8 cellular contexts compared by ENCODE assay signal in the genomic region with DNA sequence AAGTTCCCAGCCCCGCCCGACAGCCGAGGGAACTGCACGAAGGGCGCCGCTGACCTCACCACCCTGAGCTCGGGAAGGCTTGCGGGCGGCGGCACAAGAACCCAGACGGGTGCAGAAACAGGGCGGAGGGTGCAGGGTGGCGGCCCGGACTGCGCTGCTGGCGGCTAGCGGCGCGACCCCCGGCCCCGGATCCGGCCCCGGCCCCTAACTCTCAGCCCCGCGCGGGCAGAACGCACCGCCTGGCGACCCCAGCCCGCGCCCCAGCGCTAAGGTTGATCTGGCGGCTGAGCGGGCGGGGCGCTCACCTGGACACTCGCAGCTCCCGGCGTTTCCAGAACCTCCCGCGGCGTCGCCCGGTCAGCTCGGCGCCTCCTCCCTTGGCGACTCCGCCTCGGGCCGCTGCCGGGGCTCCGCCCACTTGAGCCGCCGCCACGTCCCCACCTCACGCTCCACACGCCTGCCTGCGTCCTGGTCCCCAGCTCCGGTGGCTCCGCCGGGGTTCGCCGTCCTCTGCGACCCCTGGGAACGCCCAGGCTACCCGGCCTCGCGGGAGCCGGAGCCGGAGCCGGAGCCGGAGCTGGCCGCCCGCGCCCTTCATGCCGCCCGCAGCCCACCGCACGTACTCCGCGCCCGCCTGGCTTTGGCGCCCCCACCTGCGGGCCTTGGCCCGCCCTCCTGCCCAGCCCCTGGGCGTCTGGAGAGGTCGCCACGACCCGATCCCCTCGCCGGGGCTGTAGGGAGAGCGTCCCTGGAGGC. TPM values are rescaled to one million over a fixed set of nuclear protein-coding genes. Genes with fewer than 3 reads are reported as not detected.
DNase-seq lines count a peak whose midpoint lies in the region; ATAC-seq and TF ChIP-seq lines count a peak whose summit lies in the region.

TSS of gene P4HA2 (minus strand) at position 369 of the 756 bp plus-strand sequence. CDS start 9,227 bp downstream, outside the sequence.

- H3K36me3 ChIP-seq in Caco-2 (ENCODE audit: control insufficient read depth, insufficient read depth, low read length) (no peaks in the 10 kb centered on the region), neutrophil (no peaks in the 10 kb centered on the region), upper lobe of right lung (no peaks in the 10 kb centered on the region)

- peak within 1 kb of the TSS; percentile 59 for H3K4me3 ChIP-seq in Caco-2 (ENCODE audit: low read depth, low read length)
- H3K4me3 ChIP-seq in neutrophil (ENCODE audit: low read depth in 1 of 2, low read length in 1 of 2): peak within 1 kb of the TSS; percentile 52 to 71
- peak within 1 kb of the TSS; percentile 87 for H3K4me3 ChIP-seq in upper lobe of right lung

- intact Hi-C loops in Caco-2 (cut with micrococcal nuclease; ENCODE audit: unreplicated experiment) (loop anchor here (1.0 to 5.0 kb wide), 4 partner anchors 37 to 140 kb away; partner anchors contain the start of gene SLC22A5), head of caudate nucleus (cut with DNase I) (no loop called here), upper lobe of right lung (cut with DNase I) (no loop called here)

- peaks cover 5% of the 10 kb centered on the region for H3K4me1 Mint-ChIP-seq in Caco-2 (ENCODE audit: low read depth, unreplicated experiment)
- H3K4me1 Mint-ChIP-seq in activated naive CD8-positive, alpha-beta T cell treated with anti-CD3 and anti-CD28 coated beads, Interleukin-2, amount 50 U/mL, for 24 hours: peaks cover 32% of the 10 kb centered on the region

- H3K4me3 Mint-ChIP-seq in Caco-2 (ENCODE audit: unreplicated experiment): peak within 1 kb of the TSS; percentile 77
- H3K4me3 Mint-ChIP-seq in activated naive CD8-positive, alpha-beta T cell treated with anti-CD3 and anti-CD28 coated beads, Interleukin-2, amount 50 U/mL, for 24 hours: peak within 1 kb of the TSS; percentile 58

- no peaks in the 10 kb centered on the region for H3K9me3 Mint-ChIP-seq in Caco-2 (ENCODE audit: unreplicated experiment)
- no peaks in the 10 kb centered on the region for H3K9me3 Mint-ChIP-seq in activated naive CD8-positive, alpha-beta T cell treated with anti-CD3 and anti-CD28 coated beads, Interleukin-2, amount 50 U/mL, for 24 hours

- POLR2A ChIA-PET in Caco-2 (lab: Charles Lee): interaction anchor here (0.6 to 1.7 kb wide), 4 partner anchors 23 to 140 kb away, joined by 3 to 17 read pairs (median 8); partner anchors contain the start of gene SLC22A4

- CTCF ChIA-PET in Caco-2 (lab: Charles Lee): interaction anchor here (0.6 to 2.6 kb wide), 7 partner anchors 9 to 1770 kb away, joined by 3 to 23 read pairs (median 5); no protein-coding TSS in a partner anchor

- H3K4me1 ChIP-seq in Caco-2 (peaks cover 5% of the 10 kb centered on the region; the same call in 1 of the 2 replicates), neutrophil (ENCODE audit: control insufficient read depth in 1 of 2, insufficient read depth in 1 of 2, low read depth in 1 of 2, low read length in 1 of 2) (peaks cover 8 to 14% of the 10 kb centered on the region in 2 experiments), upper lobe of right lung (peaks cover 19% of the 10 kb centered on the region)

- H3K27ac Mint-ChIP-seq in Caco-2 (ENCODE audit: unreplicated experiment): peak within 1 kb of the TSS; percentile 44
- no peak within 1 kb of the TSS for H3K27ac Mint-ChIP-seq in activated naive CD8-positive, alpha-beta T cell treated with anti-CD3 and anti-CD28 coated beads, Interleukin-2, amount 50 U/mL, for 24 hours

- TF ChIP-seq CTCF in Caco-2 (IDR thresholded peaks at IDR 0.05; ENCODE audit: insufficient read depth in 1 of 2, low read depth in 1 of 2, low read length in 1 of 2, severe bottlenecking in 1 of 2, unreplicated experiment in 1 of 2) (peak in 1 of 2 experiments; percentile 10), neutrophil (IDR thresholded peaks at IDR 0.05) (no peak), upper lobe of right lung (IDR thresholded peaks at IDR 0.05) (no peak)

- BruUV-seq in Caco-2 (replicated peaks; lab: Mats Ljungman, UMichigan): no TSS peak

- H3K9me3 ChIP-seq in Caco-2: no peaks in the 10 kb centered on the region
- no peaks in the 10 kb centered on the region for H3K9me3 ChIP-seq in neutrophil
- no peaks in the 10 kb centered on the region for H3K9me3 ChIP-seq in upper lobe of right lung

- H3K27me3 ChIP-seq in Caco-2 (replicated peaks; ENCODE audit: control insufficient read depth, insufficient read depth, low read length) (no peaks in the 10 kb centered on the region), neutrophil (peaks cover 56% of the 10 kb centered on the region), upper lobe of right lung (no peaks in the 10 kb centered on the region)

- H3K27me3 Mint-ChIP-seq in Caco-2 (ENCODE audit: insufficient read depth, unreplicated experiment): no peaks in the 10 kb centered on the region
- peaks cover 32% of the 10 kb centered on the region for H3K27me3 Mint-ChIP-seq in activated naive CD8-positive, alpha-beta T cell treated with anti-CD3 and anti-CD28 coated beads, Interleukin-2, amount 50 U/mL, for 24 hours

- DNase-seq in Caco-2: peak; percentile 89 to 91
- peak; percentile 73 for DNase-seq in activated naive CD8-positive, alpha-beta T cell treated with anti-CD3 and anti-CD28 coated beads, Interleukin-2, amount 50 U/mL, for 24 hours
- DNase-seq in head of caudate nucleus: peak in 41 of 42 donors; percentile 50 to 85 (median 73)
- DNase-seq in upper lobe of right lung: peak; percentile 94

- no peak within 1 kb of the TSS for H3K27ac ChIP-seq in neutrophil
- peak within 1 kb of the TSS; percentile 87 for H3K27ac ChIP-seq in upper lobe of right lung

- ATAC-seq in GM19397 (IDR thresholded peaks at IDR 0.05; ENCODE audit: unreplicated experiment) (peak; percentile 69), HG03460 (IDR thresholded peaks at IDR 0.05; ENCODE audit: unreplicated experiment) (peak; percentile 88), upper lobe of right lung (peak; percentile 93)
- peak; percentile 81 for ATAC-seq in activated naive CD8-positive, alpha-beta T cell treated with anti-CD3 and anti-CD28 coated beads, Interleukin-2, amount 50 U/mL, for 24 hours

- no peaks in the 10 kb centered on the region for H3K36me3 Mint-ChIP-seq in Caco-2 (ENCODE audit: insufficient read depth, unreplicated experiment)
- no peaks in the 10 kb centered on the region for H3K36me3 Mint-ChIP-seq in activated naive CD8-positive, alpha-beta T cell treated with anti-CD3 and anti-CD28 coated beads, Interleukin-2, amount 50 U/mL, for 24 hours (ENCODE audit: low read depth)

TF ChIP-seq in PFSK-1, 5 proteins besides CTCF, POLR2A, EP300 and RAD21:
- TF ChIP-seq TAF1 (IDR thresholded peaks at IDR 0.05; ENCODE audit: borderline replicate concordance, insufficient read depth, low read length): no peak; the same call in 1 of the 2 replicates
- peak; percentile 56 for TF ChIP-seq POLR2AphosphoS5 (IDR thresholded peaks at IDR 0.05; ENCODE audit: low read depth, low read length)
- peak; percentile 71 for TF ChIP-seq FOXP2 (optimal IDR thresholded peaks at IDR 0.05; ENCODE audit: borderline replicate concordance, extremely low read depth, extremely low read length, insufficient read depth)

RNA-seq across cellular contexts. Expression of gene P4HA2, which starts in this region (rescaled TPM):
- total RNA-seq in Caco-2 (2022): 41.0 and 42.3 TPM in 2 replicates
- polyA plus RNA-seq in PFSK-1 (2012; ENCODE audit: insufficient read length, low read depth): 166 TPM
- total RNA-seq in upper lobe of right lung: 79.0 TPM
